In genomic region chrX:10014462-10015373, GRCh38 we compare ENCODE assay signal across 8 cellular contexts. TPM values are rescaled to one million over a fixed set of nuclear protein-coding genes. Genes with fewer than 3 reads are reported as not detected.
DNase-seq lines count a peak whose midpoint lies in the region; ATAC-seq and TF ChIP-seq lines count a peak whose summit lies in the region.

No MANE protein-coding gene starts in this region.

- no peaks in the 10 kb centered on the region for H3K27me3 ChIP-seq in ACC112 (ENCODE audit: insufficient read depth, low read length)
- no peaks in the 10 kb centered on the region for H3K27me3 ChIP-seq in duodenal mucosa (ENCODE audit: control insufficient read depth in 1 of 2, insufficient read depth in 2 of 2, low read length in 2 of 2)
- no peaks in the 10 kb centered on the region for H3K27me3 ChIP-seq in lower lobe of right lung (ENCODE audit: low read depth)

- peak; percentile 44 for ATAC-seq in GM18861 (IDR thresholded peaks at IDR 0.05; ENCODE audit: unreplicated experiment)
- ATAC-seq in HG03103 (IDR thresholded peaks at IDR 0.05; ENCODE audit: low read depth, unreplicated experiment) = peak; percentile 87
- ATAC-seq in activated CD8-positive, alpha-beta T cell treated with anti-CD3 and anti-CD28 coated beads for 36 hours = peak; percentile 87
- ATAC-seq in lower lobe of right lung = peak; percentile 90 to 96

- H3K36me3 ChIP-seq in ACC112 (ENCODE audit: insufficient read depth, low read length) = no peaks in the 10 kb centered on the region
- no peaks in the 10 kb centered on the region for H3K36me3 ChIP-seq in duodenal mucosa (ENCODE audit: control insufficient read depth in 1 of 2, insufficient read depth in 2 of 2, low read length in 2 of 2)
- H3K36me3 ChIP-seq in lower lobe of right lung = no peaks in the 10 kb centered on the region

- H3K4me3 ChIP-seq in ACC112 (ENCODE audit: low read depth, low read length) (peak overlapping the region; percentile 87), duodenal mucosa (ENCODE audit: low read depth in 1 of 2, low read length in 2 of 2) (peak overlapping the region; percentile 63 to 64), lower lobe of right lung (peak overlapping the region; percentile 62)

- POLR2A ChIA-PET in activated CD8-positive, alpha-beta T cell treated with anti-CD3 and anti-CD28 coated beads for 36 hours (lab: Charles Lee) = no interaction called here

- no peak for TF ChIP-seq CTCF in activated CD8-positive, alpha-beta T cell treated with anti-CD3 and anti-CD28 coated beads for 36 hours (IDR thresholded peaks at IDR 0.05)
- TF ChIP-seq CTCF in lower lobe of right lung (IDR thresholded peaks at IDR 0.05) = no peak

- peaks cover 4% of the 10 kb centered on the region for H3K27me3 Mint-ChIP-seq in activated CD8-positive, alpha-beta T cell treated with anti-CD3 and anti-CD28 coated beads for 36 hours

- H3K79me2 ChIP-seq in ACC112 (ENCODE audit: control insufficient read depth, insufficient read depth, low read length, unreplicated experiment) = peaks cover 40% of the 10 kb centered on the region

- H3K4me1 ChIP-seq in ACC112 (ENCODE audit: control insufficient read depth, insufficient read depth, low read length, unreplicated experiment) (peaks cover 45% of the 10 kb centered on the region), duodenal mucosa (ENCODE audit: control insufficient read depth in 1 of 2, insufficient read depth in 2 of 2, low read length in 2 of 2) (peaks cover 0 to 4% of the 10 kb centered on the region in 2 donors), lower lobe of right lung (peaks cover 37% of the 10 kb centered on the region)

- peak; percentile 48 for DNase-seq in NCI-H510A treated with DMSO at 0.1 percent for 48 hours (lab: John Stamatoyannopoulos, UW)
- DNase-seq in activated CD8-positive, alpha-beta T cell treated with anti-CD3 and anti-CD28 coated beads for 36 hours = peak; percentile 68
- peak; percentile 93 for DNase-seq in lower lobe of right lung
- DNase-seq in stimulated activated CD4-positive, alpha-beta T cell treated with anti-CD3 and anti-CD28 coated beads, Interleukin-4, amount 100 ng/mL, for 4 hours = peak; percentile 71 to 81

- peak overlapping the region; percentile 43 to 60 for H3K9ac ChIP-seq in duodenal mucosa (ENCODE audit: low read depth in 1 of 2, low read length in 2 of 2)

- H3K4me3 Mint-ChIP-seq in activated CD8-positive, alpha-beta T cell treated with anti-CD3 and anti-CD28 coated beads for 36 hours = peak overlapping the region; percentile 63

- intact Hi-C loops in activated CD8-positive, alpha-beta T cell treated with anti-CD3 and anti-CD28 coated beads for 36 hours (cut with micrococcal nuclease) = loop anchor here (5.0 kb wide), 1 partner anchor 103 kb away; no protein-coding TSS in a partner anchor
- intact Hi-C loops in lower lobe of right lung (cut with DNase I) = loop anchor here (10.0 kb wide), 1 partner anchor 100 kb away; no protein-coding TSS in a partner anchor

- CTCF ChIA-PET in activated CD8-positive, alpha-beta T cell treated with anti-CD3 and anti-CD28 coated beads for 36 hours (lab: Charles Lee) = interaction anchor here (0.8 to 1.4 kb wide), 3 partner anchors 11 to 104 kb away, joined by 3 to 4 read pairs (median 3); no protein-coding TSS in a partner anchor

- H3K27ac ChIP-seq in ACC112 (ENCODE audit: low read depth, low read length) (peak overlapping the region; percentile 77), duodenal mucosa (ENCODE audit: low read depth, low read length) (peak overlapping the region; percentile 51), lower lobe of right lung (peak overlapping the region; percentile 91)

- peaks cover 46% of the 10 kb centered on the region for H3K4me1 Mint-ChIP-seq in activated CD8-positive, alpha-beta T cell treated with anti-CD3 and anti-CD28 coated beads for 36 hours (ENCODE audit: low read depth)

- H3K27ac Mint-ChIP-seq in activated CD8-positive, alpha-beta T cell treated with anti-CD3 and anti-CD28 coated beads for 36 hours = peak overlapping the region; percentile 77

- H3K9me3 ChIP-seq in duodenal mucosa (ENCODE audit: control insufficient read depth in 1 of 2, low read length in 2 of 2) (no peaks in the 10 kb centered on the region), lower lobe of right lung (no peaks in the 10 kb centered on the region)

- H3K9me3 Mint-ChIP-seq in activated CD8-positive, alpha-beta T cell treated with anti-CD3 and anti-CD28 coated beads for 36 hours = no peaks in the 10 kb centered on the region

- H3K36me3 Mint-ChIP-seq in activated CD8-positive, alpha-beta T cell treated with anti-CD3 and anti-CD28 coated beads for 36 hours (ENCODE audit: low read depth) = no peaks in the 10 kb centered on the region

- peak overlapping the region; percentile 75 for H2AFZ ChIP-seq in ACC112 (ENCODE audit: low read length, unreplicated experiment)

RNA-seq across cellular contexts. Expression of gene CLDN34, which starts 47.6 kb away (rescaled TPM):
- not detected for total RNA-seq in activated CD8-positive, alpha-beta T cell treated with anti-CD3 and anti-CD28 coated beads for 36 hours
- total RNA-seq in lower lobe of right lung = 0.50 TPM

Comparison
In these comparisons a context has a peak if more than half of its experiments do, and no peak if none do; other contexts are left out.
1. Peak in every context shown above with its lines: DNase-seq, ATAC-seq, H3K4me3 ChIP-seq and H3K27ac ChIP-seq.